In genomic region chr9:121556580-121556979, GRCh38 we compare ENCODE assay signal across 1 cellular context.
TF ChIP-seq lines count a peak whose summit lies in the region.

No MANE protein-coding gene starts in this region.

TF ChIP-seq in K562, 482 proteins besides CTCF, POLR2A, EP300 and RAD21 (continued from another document):
- TF ChIP-seq C11orf30 (IDR thresholded peaks at IDR 0.05; ENCODE audit: low read depth), result peak; percentile 68
- TF ChIP-seq STAT5B (CRISPR knock-in tag; IDR thresholded peaks at IDR 0.05), result no peak
- no peak for TF ChIP-seq PCBP2 (IDR thresholded peaks at IDR 0.05; ENCODE audit: low read depth, low read length, poor library complexity, severe bottlenecking)
- TF ChIP-seq SP2 (IDR thresholded peaks at IDR 0.05; ENCODE audit: extremely low read depth, low read depth, low read length, poor library complexity, severe bottlenecking), result no peak
- TF ChIP-seq VEZF1 (CRISPR knock-in tag; IDR thresholded peaks at IDR 0.05), result no peak
- peak; percentile 57 for TF ChIP-seq MAFG (tag; conservative IDR thresholded peaks at IDR 0.05)
- TF ChIP-seq ZNF274 (IDR thresholded peaks at IDR 0.05; ENCODE audit: borderline replicate concordance, low read depth, low read length), result no peak
- no peak for TF ChIP-seq SOX6 (IDR thresholded peaks at IDR 0.05)
- no peak for TF ChIP-seq TFAM (CRISPR knock-in tag; conservative IDR thresholded peaks at IDR 0.05)
- TF ChIP-seq ZNF316 (IDR thresholded peaks at IDR 0.05), result peak; percentile 24; the same call in 1 of the 2 replicates
- TF ChIP-seq ATF1 (CRISPR knock-in tag; IDR thresholded peaks at IDR 0.05), result no peak
- TF ChIP-seq ATF1 (tag; IDR thresholded peaks at IDR 0.05), result no peak
- no peak for TF ChIP-seq HMGXB4 (CRISPR knock-in tag; IDR thresholded peaks at IDR 0.05)
